1 cellular context compared by ENCODE assay signal in the genomic region with DNA sequence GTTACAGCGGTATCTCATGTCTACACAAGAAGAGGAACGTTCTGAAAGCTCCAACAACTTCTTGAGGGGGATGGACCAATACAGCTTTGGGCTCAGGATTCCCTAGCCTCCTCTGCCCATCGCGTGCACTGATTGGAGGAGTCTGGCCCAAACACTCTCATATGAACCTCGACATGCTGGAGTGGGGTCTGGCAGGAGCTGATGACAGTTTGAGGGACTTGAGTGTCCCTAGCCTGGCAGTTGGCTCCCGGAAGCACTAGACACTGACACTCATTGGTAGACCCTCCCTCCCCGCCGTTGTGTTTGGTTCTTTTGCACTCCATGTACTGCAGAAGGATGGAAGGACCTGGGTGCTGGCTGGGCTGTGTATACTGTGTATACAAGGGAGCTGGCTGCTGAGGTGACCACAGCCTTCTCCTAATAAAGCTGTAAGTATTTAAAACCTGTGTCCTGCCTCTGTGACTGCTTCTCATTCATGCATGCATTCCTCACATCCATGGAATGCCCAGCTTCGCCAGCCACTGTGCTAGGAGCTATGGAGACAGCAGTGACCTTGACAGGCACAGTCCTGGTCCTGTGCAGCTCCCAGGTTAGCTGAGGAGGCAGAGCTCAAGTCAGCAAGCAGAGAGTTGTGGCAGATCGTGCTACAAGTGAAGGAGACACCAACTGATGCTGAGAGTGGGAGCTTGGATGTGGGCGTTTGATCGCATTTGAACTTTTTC.
TF ChIP-seq lines count a peak whose summit lies in the region.

No MANE protein-coding gene starts in this region.

TF ChIP-seq in WTC11, 78 proteins besides CTCF, POLR2A, EP300 and RAD21 (continued from another document):
- TF ChIP-seq, protein P1, sequence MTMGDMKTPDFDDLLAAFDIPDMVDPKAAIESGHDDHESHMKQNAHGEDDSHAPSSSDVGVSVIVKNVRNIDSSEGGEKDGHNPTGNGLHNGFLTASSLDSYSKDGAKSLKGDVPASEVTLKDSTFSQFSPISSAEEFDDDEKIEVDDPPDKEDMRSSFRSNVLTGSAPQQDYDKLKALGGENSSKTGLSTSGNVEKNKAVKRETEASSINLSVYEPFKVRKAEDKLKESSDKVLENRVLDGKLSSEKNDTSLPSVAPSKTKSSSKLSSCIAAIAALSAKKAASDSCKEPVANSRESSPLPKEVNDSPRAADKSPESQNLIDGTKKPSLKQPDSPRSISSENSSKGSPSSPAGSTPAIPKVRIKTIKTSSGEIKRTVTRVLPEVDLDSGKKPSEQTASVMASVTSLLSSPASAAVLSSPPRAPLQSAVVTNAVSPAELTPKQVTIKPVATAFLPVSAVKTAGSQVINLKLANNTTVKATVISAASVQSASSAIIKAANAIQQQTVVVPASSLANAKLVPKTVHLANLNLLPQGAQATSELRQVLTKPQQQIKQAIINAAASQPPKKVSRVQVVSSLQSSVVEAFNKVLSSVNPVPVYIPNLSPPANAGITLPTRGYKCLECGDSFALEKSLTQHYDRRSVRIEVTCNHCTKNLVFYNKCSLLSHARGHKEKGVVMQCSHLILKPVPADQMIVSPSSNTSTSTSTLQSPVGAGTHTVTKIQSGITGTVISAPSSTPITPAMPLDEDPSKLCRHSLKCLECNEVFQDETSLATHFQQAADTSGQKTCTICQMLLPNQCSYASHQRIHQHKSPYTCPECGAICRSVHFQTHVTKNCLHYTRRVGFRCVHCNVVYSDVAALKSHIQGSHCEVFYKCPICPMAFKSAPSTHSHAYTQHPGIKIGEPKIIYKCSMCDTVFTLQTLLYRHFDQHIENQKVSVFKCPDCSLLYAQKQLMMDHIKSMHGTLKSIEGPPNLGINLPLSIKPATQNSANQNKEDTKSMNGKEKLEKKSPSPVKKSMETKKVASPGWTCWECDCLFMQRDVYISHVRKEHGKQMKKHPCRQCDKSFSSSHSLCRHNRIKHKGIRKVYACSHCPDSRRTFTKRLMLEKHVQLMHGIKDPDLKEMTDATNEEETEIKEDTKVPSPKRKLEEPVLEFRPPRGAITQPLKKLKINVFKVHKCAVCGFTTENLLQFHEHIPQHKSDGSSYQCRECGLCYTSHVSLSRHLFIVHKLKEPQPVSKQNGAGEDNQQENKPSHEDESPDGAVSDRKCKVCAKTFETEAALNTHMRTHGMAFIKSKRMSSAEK (CRISPR knock-in tag; IDR thresholded peaks at IDR 0.05; ENCODE audit: borderline replicate concordance) = no peak
- TF ChIP-seq FOXP1 (CRISPR knock-in tag; IDR thresholded peaks at IDR 0.05; ENCODE audit: borderline replicate concordance) (no peak), MYBL2 (CRISPR knock-in tag; IDR thresholded peaks at IDR 0.05) (no peak), JUN (CRISPR knock-in tag; IDR thresholded peaks at IDR 0.05) (no peak), PRRX2 (CRISPR knock-in tag; IDR thresholded peaks at IDR 0.05) (no peak), SMAD3 (CRISPR knock-in tag; IDR thresholded peaks at IDR 0.05; ENCODE audit: borderline replicate concordance) (no peak)
- TF ChIP-seq, protein P2, sequence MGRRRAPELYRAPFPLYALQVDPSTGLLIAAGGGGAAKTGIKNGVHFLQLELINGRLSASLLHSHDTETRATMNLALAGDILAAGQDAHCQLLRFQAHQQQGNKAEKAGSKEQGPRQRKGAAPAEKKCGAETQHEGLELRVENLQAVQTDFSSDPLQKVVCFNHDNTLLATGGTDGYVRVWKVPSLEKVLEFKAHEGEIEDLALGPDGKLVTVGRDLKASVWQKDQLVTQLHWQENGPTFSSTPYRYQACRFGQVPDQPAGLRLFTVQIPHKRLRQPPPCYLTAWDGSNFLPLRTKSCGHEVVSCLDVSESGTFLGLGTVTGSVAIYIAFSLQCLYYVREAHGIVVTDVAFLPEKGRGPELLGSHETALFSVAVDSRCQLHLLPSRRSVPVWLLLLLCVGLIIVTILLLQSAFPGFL (CRISPR knock-in tag; IDR thresholded peaks at IDR 0.05; ENCODE audit: borderline replicate concordance) = no peak
- TF ChIP-seq, protein P3, sequence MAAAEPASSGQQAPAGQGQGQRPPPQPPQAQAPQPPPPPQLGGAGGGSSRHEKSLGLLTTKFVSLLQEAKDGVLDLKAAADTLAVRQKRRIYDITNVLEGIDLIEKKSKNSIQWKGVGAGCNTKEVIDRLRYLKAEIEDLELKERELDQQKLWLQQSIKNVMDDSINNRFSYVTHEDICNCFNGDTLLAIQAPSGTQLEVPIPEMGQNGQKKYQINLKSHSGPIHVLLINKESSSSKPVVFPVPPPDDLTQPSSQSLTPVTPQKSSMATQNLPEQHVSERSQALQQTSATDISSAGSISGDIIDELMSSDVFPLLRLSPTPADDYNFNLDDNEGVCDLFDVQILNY (CRISPR knock-in tag; IDR thresholded peaks at IDR 0.05) = no peak
- TF ChIP-seq, protein P4, sequence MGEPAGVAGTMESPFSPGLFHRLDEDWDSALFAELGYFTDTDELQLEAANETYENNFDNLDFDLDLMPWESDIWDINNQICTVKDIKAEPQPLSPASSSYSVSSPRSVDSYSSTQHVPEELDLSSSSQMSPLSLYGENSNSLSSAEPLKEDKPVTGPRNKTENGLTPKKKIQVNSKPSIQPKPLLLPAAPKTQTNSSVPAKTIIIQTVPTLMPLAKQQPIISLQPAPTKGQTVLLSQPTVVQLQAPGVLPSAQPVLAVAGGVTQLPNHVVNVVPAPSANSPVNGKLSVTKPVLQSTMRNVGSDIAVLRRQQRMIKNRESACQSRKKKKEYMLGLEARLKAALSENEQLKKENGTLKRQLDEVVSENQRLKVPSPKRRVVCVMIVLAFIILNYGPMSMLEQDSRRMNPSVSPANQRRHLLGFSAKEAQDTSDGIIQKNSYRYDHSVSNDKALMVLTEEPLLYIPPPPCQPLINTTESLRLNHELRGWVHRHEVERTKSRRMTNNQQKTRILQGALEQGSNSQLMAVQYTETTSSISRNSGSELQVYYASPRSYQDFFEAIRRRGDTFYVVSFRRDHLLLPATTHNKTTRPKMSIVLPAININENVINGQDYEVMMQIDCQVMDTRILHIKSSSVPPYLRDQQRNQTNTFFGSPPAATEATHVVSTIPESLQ (CRISPR knock-in tag; IDR thresholded peaks at IDR 0.05) = no peak
- TF ChIP-seq, protein P5, sequence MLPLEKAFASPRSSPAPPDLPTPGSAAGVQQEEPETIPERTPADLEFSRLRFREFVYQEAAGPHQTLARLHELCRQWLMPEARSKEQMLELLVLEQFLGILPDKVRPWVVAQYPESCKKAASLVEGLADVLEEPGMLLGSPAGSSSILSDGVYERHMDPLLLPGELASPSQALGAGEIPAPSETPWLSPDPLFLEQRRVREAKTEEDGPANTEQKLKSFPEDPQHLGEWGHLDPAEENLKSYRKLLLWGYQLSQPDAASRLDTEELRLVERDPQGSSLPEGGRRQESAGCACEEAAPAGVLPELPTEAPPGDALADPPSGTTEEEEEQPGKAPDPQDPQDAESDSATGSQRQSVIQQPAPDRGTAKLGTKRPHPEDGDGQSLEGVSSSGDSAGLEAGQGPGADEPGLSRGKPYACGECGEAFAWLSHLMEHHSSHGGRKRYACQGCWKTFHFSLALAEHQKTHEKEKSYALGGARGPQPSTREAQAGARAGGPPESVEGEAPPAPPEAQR (CRISPR knock-in tag; IDR thresholded peaks at IDR 0.05) = no peak
- TF ChIP-seq, protein P6, sequence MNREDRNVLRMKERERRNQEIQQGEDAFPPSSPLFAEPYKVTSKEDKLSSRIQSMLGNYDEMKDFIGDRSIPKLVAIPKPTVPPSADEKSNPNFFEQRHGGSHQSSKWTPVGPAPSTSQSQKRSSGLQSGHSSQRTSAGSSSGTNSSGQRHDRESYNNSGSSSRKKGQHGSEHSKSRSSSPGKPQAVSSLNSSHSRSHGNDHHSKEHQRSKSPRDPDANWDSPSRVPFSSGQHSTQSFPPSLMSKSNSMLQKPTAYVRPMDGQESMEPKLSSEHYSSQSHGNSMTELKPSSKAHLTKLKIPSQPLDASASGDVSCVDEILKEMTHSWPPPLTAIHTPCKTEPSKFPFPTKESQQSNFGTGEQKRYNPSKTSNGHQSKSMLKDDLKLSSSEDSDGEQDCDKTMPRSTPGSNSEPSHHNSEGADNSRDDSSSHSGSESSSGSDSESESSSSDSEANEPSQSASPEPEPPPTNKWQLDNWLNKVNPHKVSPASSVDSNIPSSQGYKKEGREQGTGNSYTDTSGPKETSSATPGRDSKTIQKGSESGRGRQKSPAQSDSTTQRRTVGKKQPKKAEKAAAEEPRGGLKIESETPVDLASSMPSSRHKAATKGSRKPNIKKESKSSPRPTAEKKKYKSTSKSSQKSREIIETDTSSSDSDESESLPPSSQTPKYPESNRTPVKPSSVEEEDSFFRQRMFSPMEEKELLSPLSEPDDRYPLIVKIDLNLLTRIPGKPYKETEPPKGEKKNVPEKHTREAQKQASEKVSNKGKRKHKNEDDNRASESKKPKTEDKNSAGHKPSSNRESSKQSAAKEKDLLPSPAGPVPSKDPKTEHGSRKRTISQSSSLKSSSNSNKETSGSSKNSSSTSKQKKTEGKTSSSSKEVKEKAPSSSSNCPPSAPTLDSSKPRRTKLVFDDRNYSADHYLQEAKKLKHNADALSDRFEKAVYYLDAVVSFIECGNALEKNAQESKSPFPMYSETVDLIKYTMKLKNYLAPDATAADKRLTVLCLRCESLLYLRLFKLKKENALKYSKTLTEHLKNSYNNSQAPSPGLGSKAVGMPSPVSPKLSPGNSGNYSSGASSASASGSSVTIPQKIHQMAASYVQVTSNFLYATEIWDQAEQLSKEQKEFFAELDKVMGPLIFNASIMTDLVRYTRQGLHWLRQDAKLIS (CRISPR knock-in tag; IDR thresholded peaks at IDR 0.05; ENCODE audit: borderline replicate concordance) = no peak
